In genomic region chr1:169105087-169105433, GRCh38 we compare ENCODE assay signal across 9 cellular contexts. TPM values are rescaled to one million over a fixed set of nuclear protein-coding genes. Genes with fewer than 3 reads are reported as not detected.
DNase-seq lines count a peak whose midpoint lies in the region; ATAC-seq, FAIRE-seq and TF ChIP-seq lines count a peak whose summit lies in the region.
"Had no signal": no experiment of that assay in that cellular context is flagged by ENCODE, and none has a peak within 500 bp of the region (broad histone marks: within the 10 kb centered on the region; RNA-seq: fewer than 3 reads in every experiment).

No MANE protein-coding gene starts in this region.

- TF ChIP-seq CTCF in OCI-LY7 (conservative IDR thresholded peaks at IDR 0.05; ENCODE audit: low read length) (no peak), endothelial cell of umbilical vein (IDR thresholded peaks at IDR 0.05; ENCODE audit: extremely low read depth in 1 of 2, insufficient read depth in 1 of 2, low read depth in 1 of 2, low read length in 2 of 2) (no peak), vagina (IDR thresholded peaks at IDR 0.05) (no peak)

- POLR2A ChIA-PET in OCI-LY7 (lab: Charles Lee), result no interaction called here
- POLR2A ChIA-PET in endothelial cell of umbilical vein (lab: Charles Lee), result no interaction called here

- H3K9me3 ChIP-seq in OCI-LY7 (ENCODE audit: low read length), result no peaks in the 10 kb centered on the region
- H3K9me3 ChIP-seq in endothelial cell of umbilical vein (replicated peaks; ENCODE audit: control insufficient read depth, insufficient read depth, low read length), result no peaks in the 10 kb centered on the region
- H3K9me3 ChIP-seq in vagina, result no peaks in the 10 kb centered on the region

- H4K20me1 ChIP-seq in OCI-LY7 (ENCODE audit: insufficient read depth, low read length) (no peaks in the 10 kb centered on the region), endothelial cell of umbilical vein (replicated peaks; ENCODE audit: control insufficient read depth, extremely low read depth, insufficient read depth, low read length) (no peaks in the 10 kb centered on the region)

- no peak overlapping the region for H2AFZ ChIP-seq in OCI-LY7 (ENCODE audit: low read length)
- H2AFZ ChIP-seq in endothelial cell of umbilical vein (ENCODE audit: low read depth, low read length), result no peak overlapping the region

- H3K4me2 ChIP-seq in OCI-LY7 (ENCODE audit: low read length) (peak overlapping the region; percentile 83), endothelial cell of umbilical vein (ENCODE audit: insufficient read depth, low read length) (peak overlapping the region; percentile 52)

- H3K27ac ChIP-seq in OCI-LY7 (ENCODE audit: low read depth, low read length, poor library complexity, severe bottlenecking) (no peak overlapping the region), endothelial cell of umbilical vein (ENCODE audit: insufficient read depth, low read depth, low read length) (no peak overlapping the region), vagina (no peak overlapping the region)

- peaks cover 32% of the 10 kb centered on the region for H3K79me2 ChIP-seq in OCI-LY7 (ENCODE audit: insufficient read depth, low read depth, low read length)
- H3K79me2 ChIP-seq in endothelial cell of umbilical vein (ENCODE audit: control insufficient read depth, insufficient read depth, low read length), result peaks cover 35% of the 10 kb centered on the region

- dilution Hi-C loops in endothelial cell of umbilical vein (cut with MboI; ENCODE audit: extremely low pct_ligation_motif_present, low sequenced_read_pairs), result no loop called here

- TF ChIP-seq POLR2A in endothelial cell of umbilical vein (IDR thresholded peaks at IDR 0.05; ENCODE audit: low read depth, low read length), result no peak
- TF ChIP-seq POLR2A in vagina (IDR thresholded peaks at IDR 0.05), result no peak

- H3K36me3 ChIP-seq in OCI-LY7 (ENCODE audit: insufficient read depth, low read length) (no peaks in the 10 kb centered on the region), endothelial cell of umbilical vein (ENCODE audit: control insufficient read depth in 2 of 2, extremely low read depth in 1 of 2, insufficient read depth in 2 of 2, low read length in 2 of 2) (no peaks in the 10 kb centered on the region), vagina (no peaks in the 10 kb centered on the region)

- FAIRE-seq in endothelial cell of umbilical vein (lab: Jason Lieb, UNC), result no peak
- FAIRE-seq: GM12878 had no signal

- no TSS peak for BruUV-seq in OCI-LY7 (replicated peaks; lab: Mats Ljungman, UMichigan)
- no TSS peak for BruUV-seq in endothelial cell of umbilical vein (replicated peaks; lab: Mats Ljungman, UMichigan)

- intact Hi-C loops in OCI-LY7 (cut with micrococcal nuclease; ENCODE audit: unreplicated experiment), result loop anchor here (5.0 kb wide), 5 partner anchors 242 to 1427 kb away; partner anchors contain the start of genes BLZF1, GORAB, NME7 and SCYL3
- intact Hi-C loops in endothelial cell of umbilical vein (cut with micrococcal nuclease), result loop anchor here (5.0 kb wide), 3 partner anchors 222 to 787 kb away; partner anchors contain the start of gene SCYL3
- intact Hi-C loops in vagina (cut with DNase I), result no loop called here

- no peaks in the 10 kb centered on the region for H3K9me2 ChIP-seq in OCI-LY7 (ENCODE audit: insufficient read depth, low read length)

- CTCF ChIA-PET in OCI-LY7 (lab: Charles Lee; ENCODE audit: unreplicated experiment) (no interaction called here), endothelial cell of umbilical vein (lab: Charles Lee) (interaction anchor here (1.3 to 3.9 kb wide), 3 partner anchors 12 to 243 kb away, joined by 3 to 18 read pairs (median 6); no protein-coding TSS in a partner anchor)

- no peaks in the 10 kb centered on the region for H3K9me1 ChIP-seq in endothelial cell of umbilical vein (replicated peaks; ENCODE audit: control insufficient read depth, extremely low read depth, insufficient read depth, low read length)

- peaks cover 0 to 3% of the 10 kb centered on the region in 2 experiments for H3K27me3 ChIP-seq in endothelial cell of umbilical vein (ENCODE audit: control insufficient read depth in 2 of 2, insufficient read depth in 2 of 2, low read length in 2 of 2)
- H3K27me3 ChIP-seq in vagina, result no peaks in the 10 kb centered on the region

- ATAC-seq in HG03039 (IDR thresholded peaks at IDR 0.05; ENCODE audit: unreplicated experiment), result no peak

- H3K4me1 ChIP-seq in OCI-LY7 (ENCODE audit: insufficient read depth, low read length, poor library complexity, severe bottlenecking) (peaks cover 24% of the 10 kb centered on the region), endothelial cell of umbilical vein (ENCODE audit: control insufficient read depth, extremely low read depth, insufficient read depth, low read length) (peaks cover 24% of the 10 kb centered on the region), vagina (peaks cover 23% of the 10 kb centered on the region)

- H3K9ac ChIP-seq in endothelial cell of umbilical vein (replicated peaks; ENCODE audit: extremely low read depth, insufficient read depth, low read length), result no peak overlapping the region

- DNase-seq in OCI-LY7 (ENCODE audit: low spot score), result no peak
- no peak for DNase-seq in endothelial cell of umbilical vein (ENCODE audit: low read depth, low spot score)
- peak; percentile 49 for DNase-seq in pons (ENCODE audit: low spot score)
- DNase-seq in vagina (ENCODE audit: extremely low spot score in 2 of 2), result no peak
- DNase-seq in SK-N-DZ (ENCODE audit: low spot score), result no peak
- no peak for DNase-seq in HT-29 (ENCODE audit: low spot score)

- peak overlapping the region; percentile 72; the same call in 1 of the 2 replicates for H3K4me3 ChIP-seq in GM08714 (ENCODE audit: low read length)
- peak overlapping the region; percentile 94 for H3K4me3 ChIP-seq in OCI-LY7 (ENCODE audit: low read depth, low read length, poor library complexity, severe bottlenecking)
- H3K4me3 ChIP-seq in endothelial cell of umbilical vein (replicated peaks in 1 of 3; ENCODE audit: insufficient read depth in 1 of 3, low read depth in 1 of 3, low read length in 3 of 3), result peak overlapping the region in 1 of 3 experiments; percentile 46
- H3K4me3 ChIP-seq in vagina, result no peak overlapping the region

TF ChIP-seq in endothelial cell of umbilical vein, 7 proteins besides CTCF, POLR2A, EP300 and RAD21:
- TF ChIP-seq GATA2 (IDR thresholded peaks at IDR 0.05; ENCODE audit: insufficient read depth, insufficient read length, low read depth, low read length) (no peak), FOS (IDR thresholded peaks at IDR 0.05; ENCODE audit: borderline replicate concordance, insufficient read depth, low read length) (no peak), EZH2 (IDR thresholded peaks at IDR 0.05; ENCODE audit: borderline replicate concordance, low read depth, low read length, severe bottlenecking) (no peak), MYC (IDR thresholded peaks at IDR 0.05; ENCODE audit: low read depth, low read length) (no peak), POLR2AphosphoS5 (IDR thresholded peaks at IDR 0.05; ENCODE audit: insufficient read depth, low read depth, low read length) (no peak), JUN (IDR thresholded peaks at IDR 0.05; ENCODE audit: borderline replicate concordance, insufficient read depth, insufficient read length, low read depth) (no peak), MAX (IDR thresholded peaks at IDR 0.05; ENCODE audit: insufficient read depth, insufficient read length) (no peak)
TF ChIP-seq in endothelial cell of umbilical vein: peak in this region for 0.

RNA-seq across cellular contexts. Expression of gene ATP1B1, which starts 1.4 kb away (rescaled TPM):
- 14.5 and 17.5 TPM in 2 replicates for total RNA-seq in OCI-LY7 (2014; rRNA removed; shearing (Covaris generic))
- total RNA-seq in OCI-LY7 (2022) (21.5 and 22.5 TPM in 2 replicates), endothelial cell of umbilical vein (56.1 and 60.5 TPM in 2 replicates), vagina (27.5 TPM)
- 11.5 and 14.3 TPM in 2 replicates for polyA plus RNA-seq in endothelial cell of umbilical vein
- 18.8 and 19.5 TPM in 2 replicates for polyA plus RNA-seq in endothelial cell of umbilical vein (2011; cell fraction: cytosol; rRNA removed)
- polyA plus RNA-seq in endothelial cell of umbilical vein (2011; cell fraction: nucleus; rRNA removed), result 12.9 and 20.0 TPM in 2 replicates
- 23.8 and 44.8 TPM in 2 replicates for polyA plus RNA-seq in endothelial cell of umbilical vein (2012)
- polyA minus RNA-seq in endothelial cell of umbilical vein, result 13.2 and 15.4 TPM in 2 replicates
- polyA minus RNA-seq in endothelial cell of umbilical vein (2011; cell fraction: cytosol; rRNA and poly(A)+ RNA removed), result 56.3 TPM
- polyA minus RNA-seq in endothelial cell of umbilical vein (2011; cell fraction: nucleus; rRNA and poly(A)+ RNA removed), result 12.3 and 12.8 TPM in 2 replicates
- 56.6 and 57.7 TPM in 2 replicates for polyA plus RNA-seq in SK-N-DZ (2014; cell fraction: cytosol; rRNA removed)
- polyA plus RNA-seq in SK-N-DZ (2014; cell fraction: nucleus; rRNA removed), result 27.7 and 29.6 TPM in 2 replicates
- total RNA-seq in HT-29 (2014; rRNA removed; shearing (Covaris generic)), result 83.5 and 86.4 TPM in 2 replicates

Comparison
In these comparisons a context has a peak if more than half of its experiments do, and no peak if none do; other contexts are left out.
1. H3K4me3 ChIP-seq: peak in GM08714 (single experiment) and OCI-LY7 (single experiment); none in vagina (0 of 2).